ENCODE assay signal across 8 cellular contexts in genomic region chr15:44712108-44713005, GRCh38. TPM values are rescaled to one million over a fixed set of nuclear protein-coding genes. Genes with fewer than 3 reads are reported as not detected.
A peak's percentile ranks its signal among the peaks of the same experiment; 100 is the strongest.
DNase-seq lines count a peak whose midpoint lies in the region; ATAC-seq lines count a peak whose summit lies in the region.

No MANE protein-coding gene starts in this region.

- peak overlapping the region; percentile 95 for H3K4me3 ChIP-seq in ACC112 (ENCODE audit: low read depth, low read length)

- DNase-seq in NCI-H226 (peak; percentile 71), dedifferentiated amniotic fluid mesenchymal stem cell (ENCODE audit: extremely low spot score) (peak; percentile 70), left colon (peak; percentile 80 to 88), NCI-H128 (lab: John Stamatoyannopoulos, UW; ENCODE audit: unreplicated experiment) (no peak)
- DNase-seq in activated CD4-positive, CD25-positive, alpha-beta regulatory T cell (lab: John Stamatoyannopoulos, UW) = peak; percentile 37 to 55 (median 42)
- peak; percentile 68 for DNase-seq in stimulated activated CD4-positive, alpha-beta T cell treated with anti-CD3 and anti-CD28 coated beads, Interleukin-1b, Interleukin-23, amount 100 ng/mL, for 48 hours

- H3K27ac ChIP-seq in ACC112 (ENCODE audit: low read depth, low read length) = peak overlapping the region; percentile 83

- peak; percentile 9 for ATAC-seq in GM19035 (IDR thresholded peaks at IDR 0.05; ENCODE audit: unreplicated experiment)
- peak; percentile 67 for ATAC-seq in left colon

- H3K36me3 ChIP-seq in ACC112 (ENCODE audit: insufficient read depth, low read length) = peaks cover 61% of the 10 kb centered on the region

- H2AFZ ChIP-seq in ACC112 (ENCODE audit: low read length, unreplicated experiment) = no peak overlapping the region

- intact Hi-C loops in left colon (cut with DNase I, micrococcal nuclease) = no loop called here

- H3K79me2 ChIP-seq in ACC112 (ENCODE audit: control insufficient read depth, insufficient read depth, low read length, unreplicated experiment) = peaks cover 75% of the 10 kb centered on the region

- H3K27me3 ChIP-seq in ACC112 (ENCODE audit: insufficient read depth, low read length) = no peaks in the 10 kb centered on the region

- H3K4me1 ChIP-seq in ACC112 (ENCODE audit: control insufficient read depth, insufficient read depth, low read length, unreplicated experiment) = peaks cover 28% of the 10 kb centered on the region

RNA-seq across cellular contexts. Expression of gene B2M, which starts 1.0 kb away (rescaled TPM):
- total RNA-seq in left colon = 1,000 to 10,000 TPM; 4,423 to 4,762 TPM

RNA-seq across cellular contexts. Expression of gene PATL2, which starts 1.2 kb away (rescaled TPM):
- total RNA-seq in left colon = 1 to 10 TPM; 4.3 to 4.5 TPM

RNA-seq across cellular contexts. Expression of gene TRIM69, which starts 24.0 kb away (rescaled TPM):
- 10 to 100 TPM; 15.7 to 16.4 TPM for total RNA-seq in left colon

RNA-seq across cellular contexts. Expression of gene SPG11, which starts 48.9 kb away (rescaled TPM):
- 100 to 1,000 TPM in 1 of 2 donors, 10 to 100 TPM in 1; 90.7 to 113 TPM for total RNA-seq in left colon
